In genomic region chr3:197820550-197821335, GRCh38 we compare ENCODE assay signal across 1 cellular context.
TF ChIP-seq lines count a peak whose summit lies in the region.

No MANE protein-coding gene starts in this region.

TF ChIP-seq in GM23338, 12 proteins besides CTCF, POLR2A, EP300 and RAD21 (continued from another document):
- TF ChIP-seq ZNF462 (CRISPR knock-in tag; IDR thresholded peaks at IDR 0.05) (no peak), JUNB (IDR thresholded peaks at IDR 0.05; ENCODE audit: unreplicated experiment) (no peak)
